18 cellular contexts compared by ENCODE assay signal in genomic region chrX:3592184-3592583, GRCh38.
"Had no signal": no experiment of that assay in that cellular context is flagged by ENCODE, and none has a peak within 500 bp of the region (broad histone marks: within the 10 kb centered on the region; RNA-seq: fewer than 3 reads in every experiment).

No MANE protein-coding gene starts in this region.

- H3K27me3 ChIP-seq: gastrocnemius medialis, testis had no signal

- H3K36me3 Mint-ChIP-seq: natural killer cell had no signal

- H3K27ac ChIP-seq: coronary artery, epithelial cell of prostate, gastrocnemius medialis, testis had no signal

- H3K27ac Mint-ChIP-seq: activated naive CD4-positive, alpha-beta T cell treated with anti-CD3 and anti-CD28 coated beads, Interleukin-2, amount 10 ng/mL, durations not matched to agents 7 days and 5 days; activated T-helper 2 cell treated with anti-CD3 and anti-CD28 coated beads, Interferon-gamma antibody, Interleukin-2, Interleukin-4, amounts not matched to agents 10 μg/mL and 5 μg/mL and 100 μg/mL, durations not matched to agents 14 hours and 24 hours and 36 hours; natural killer cell; stimulated activated naive CD8-positive, alpha-beta T cell treated with anti-CD3 and anti-CD28 coated beads, Interleukin-15, amount 100 ng/mL, for 72 hours; T-helper 1 cell treated with Interleukin-12 subunit alpha and Interleukin-12 subunit beta and Interleukin-4 antibody, amounts not matched to agents 30 μg/mL and 1 μg/mL, for 36 hours had no signal

- H3K27me3 Mint-ChIP-seq: activated naive CD4-positive, alpha-beta T cell treated with anti-CD3 and anti-CD28 coated beads, Interleukin-2, amount 10 ng/mL, durations not matched to agents 7 days and 5 days; stimulated activated naive CD8-positive, alpha-beta T cell treated with anti-CD3 and anti-CD28 coated beads, Interleukin-15, amount 100 ng/mL, for 72 hours had no signal

- DNase-seq: activated CD4-positive, alpha-beta T cell treated with anti-CD3 and anti-CD28 coated beads for 48 hours; activated CD8-positive, alpha-beta memory T cell treated with anti-CD3 and anti-CD28 coated beads for 24 hours; activated naive CD4-positive, alpha-beta T cell treated with anti-CD3 and anti-CD28 coated beads, Interleukin-2, amount 10 ng/mL, durations not matched to agents 7 days and 5 days; caudate nucleus; effector CD8-positive, alpha-beta T cell; gastrocnemius medialis; islet precursor cell; mammary epithelial cell; natural killer cell; stimulated activated CD4-positive, alpha-beta T cell treated with anti-CD3 and anti-CD28 coated beads, Interleukin-2, amount 100 ng/mL, for 48 hours; stimulated activated CD8-positive, alpha-beta memory T cell treated with anti-CD3 and anti-CD28 coated beads, Interleukin-4, amount 100 ng/mL, for 48 hours; stimulated activated naive CD8-positive, alpha-beta T cell treated with anti-CD3 and anti-CD28 coated beads, Interleukin-15, amount 100 ng/mL, for 72 hours; testis had no signal

- H3K9me3 ChIP-seq: gastrocnemius medialis, testis had no signal

- H3K4me3 ChIP-seq: coronary artery, gastrocnemius medialis, testis had no signal

- H3K4me1 ChIP-seq: gastrocnemius medialis, testis had no signal

- H3K36me3 ChIP-seq: gastrocnemius medialis had no signal

- H3K9me3 Mint-ChIP-seq: activated T-helper 2 cell treated with anti-CD3 and anti-CD28 coated beads, Interferon-gamma antibody, Interleukin-2, Interleukin-4, amounts not matched to agents 10 μg/mL and 5 μg/mL and 100 μg/mL, durations not matched to agents 14 hours and 24 hours and 36 hours; natural killer cell; stimulated activated naive CD8-positive, alpha-beta T cell treated with anti-CD3 and anti-CD28 coated beads, Interleukin-15, amount 100 ng/mL, for 72 hours; T-helper 1 cell treated with Interleukin-12 subunit alpha and Interleukin-12 subunit beta and Interleukin-4 antibody, amounts not matched to agents 30 μg/mL and 1 μg/mL, for 36 hours had no signal

- H3K4me3 Mint-ChIP-seq: activated naive CD4-positive, alpha-beta T cell treated with anti-CD3 and anti-CD28 coated beads, Interleukin-2, amount 10 ng/mL, durations not matched to agents 7 days and 5 days; natural killer cell; stimulated activated naive CD8-positive, alpha-beta T cell treated with anti-CD3 and anti-CD28 coated beads, Interleukin-15, amount 100 ng/mL, for 72 hours; T-helper 1 cell treated with Interleukin-12 subunit alpha and Interleukin-12 subunit beta and Interleukin-4 antibody, amounts not matched to agents 30 μg/mL and 1 μg/mL, for 36 hours had no signal

- ATAC-seq: gastrocnemius medialis; left lobe of liver; natural killer cell; stimulated activated naive CD8-positive, alpha-beta T cell treated with anti-CD3 and anti-CD28 coated beads, Interleukin-15, amount 100 ng/mL, for 72 hours had no signal

- H3K4me1 Mint-ChIP-seq: stimulated activated naive CD8-positive, alpha-beta T cell treated with anti-CD3 and anti-CD28 coated beads, Interleukin-15, amount 100 ng/mL, for 72 hours had no signal
